In the genomic region with DNA sequence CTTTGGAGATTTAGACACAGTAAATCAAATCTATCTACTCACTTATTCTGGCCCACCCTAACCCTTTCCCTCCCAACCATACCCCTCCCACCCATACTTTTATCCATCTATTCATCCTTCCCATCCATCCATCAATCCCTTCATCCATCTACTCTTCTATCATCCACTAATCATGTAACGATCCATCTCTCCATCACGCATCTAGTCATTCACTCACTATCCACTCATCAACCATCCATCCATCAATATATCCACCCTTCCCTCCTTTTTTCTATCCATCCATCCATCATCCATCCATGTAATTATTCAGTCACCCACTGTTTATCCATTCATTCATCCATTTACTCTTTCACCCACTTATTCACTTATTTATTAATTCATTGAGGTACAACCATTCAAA, we compare ENCODE assay signal across 2 cellular contexts.
TF ChIP-seq lines count a peak whose summit lies in the region.

No MANE protein-coding gene starts in this region.

TF ChIP-seq in HepG2, 621 proteins besides CTCF, POLR2A, EP300 and RAD21:
- no peak for TF ChIP-seq TSC22D2 (CRISPR knock-in tag; IDR thresholded peaks at IDR 0.05; ENCODE audit: borderline replicate concordance)
- TF ChIP-seq NONO (IDR thresholded peaks at IDR 0.05) = 0 out of 2 replicates have a peak, but pooled peaks have one; percentile 37
- no peak for TF ChIP-seq NONO (CRISPR knock-in tag; conservative IDR thresholded peaks at IDR 0.05)

TF ChIP-seq in H1, 55 proteins besides CTCF, POLR2A, EP300 and RAD21:
- TF ChIP-seq ATF3 (IDR thresholded peaks at IDR 0.05; ENCODE audit: insufficient read depth, low read depth, low read length) = no peak
- no peak for TF ChIP-seq SP1 (IDR thresholded peaks at IDR 0.05; ENCODE audit: low read depth, low read length)
- no peak for TF ChIP-seq SAP30 (IDR thresholded peaks at IDR 0.05; ENCODE audit: insufficient read depth, insufficient replicate concordance, low read length)
- no peak for TF ChIP-seq SRF (IDR thresholded peaks at IDR 0.05; ENCODE audit: low read depth, low read length)
- TF ChIP-seq BCL11A (IDR thresholded peaks at IDR 0.05; ENCODE audit: low read depth in 2 of 2, low read length in 2 of 2) = no peak
- no peak for TF ChIP-seq MAFK (IDR thresholded peaks at IDR 0.05; ENCODE audit: low read depth, low read length)
- TF ChIP-seq GABPA (IDR thresholded peaks at IDR 0.05; ENCODE audit: borderline replicate concordance, insufficient read depth, low read length) = no peak
- TF ChIP-seq RNF2 (IDR thresholded peaks at IDR 0.05; ENCODE audit: borderline replicate concordance, low read depth, low read length, missing control alignments, poor library complexity, severe bottlenecking) = no peak
- no peak for TF ChIP-seq POLR2AphosphoS5 (IDR thresholded peaks at IDR 0.05; ENCODE audit: low read depth, low read length)
